ENCODE assay signal across 8 cellular contexts in genomic region chr11:64225608-64226506, GRCh38. TPM values are rescaled to one million over a fixed set of nuclear protein-coding genes. Genes with fewer than 3 reads are reported as not detected.
DNase-seq lines count a peak whose midpoint lies in the region; ATAC-seq and TF ChIP-seq lines count a peak whose summit lies in the region.

A gene with protein sequence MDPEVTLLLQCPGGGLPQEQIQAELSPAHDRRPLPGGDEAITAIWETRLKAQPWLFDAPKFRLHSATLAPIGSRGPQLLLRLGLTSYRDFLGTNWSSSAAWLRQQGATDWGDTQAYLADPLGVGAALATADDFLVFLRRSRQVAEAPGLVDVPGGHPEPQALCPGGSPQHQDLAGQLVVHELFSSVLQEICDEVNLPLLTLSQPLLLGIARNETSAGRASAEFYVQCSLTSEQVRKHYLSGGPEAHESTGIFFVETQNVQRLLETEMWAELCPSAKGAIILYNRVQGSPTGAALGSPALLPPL (plus strand): TSS chr11:64226274. CDS start chr11:64226653, 379 bp downstream.
A gene with protein sequence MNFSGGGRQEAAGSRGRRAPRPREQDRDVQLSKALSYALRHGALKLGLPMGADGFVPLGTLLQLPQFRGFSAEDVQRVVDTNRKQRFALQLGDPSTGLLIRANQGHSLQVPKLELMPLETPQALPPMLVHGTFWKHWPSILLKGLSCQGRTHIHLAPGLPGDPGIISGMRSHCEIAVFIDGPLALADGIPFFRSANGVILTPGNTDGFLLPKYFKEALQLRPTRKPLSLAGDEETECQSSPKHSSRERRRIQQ (minus strand): TSS chr11:64226186. CDS start chr11:64225860, 326 bp downstream.

- H2AFZ ChIP-seq in SU-DHL-6 (ENCODE audit: low read depth, low read length, severe bottlenecking) = peak within 1 kb of the TSS; percentile 55
- H2AFZ ChIP-seq in parathyroid adenoma = peak within 1 kb of the TSS; percentile 84

- no peaks in the 10 kb centered on the region for H4K20me1 ChIP-seq in SU-DHL-6 (ENCODE audit: low read depth, low read length)

- H3K36me3 Mint-ChIP-seq in activated naive CD8-positive, alpha-beta T cell treated with anti-CD3 and anti-CD28 coated beads for 36 hours = peaks cover 8% of the 10 kb centered on the region

- 0 to 2% methylated on average over 8 to 11 of the region's 54 CpGs for WGBS in thyroid gland, 2 donors

- ATAC-seq in GM21786 (IDR thresholded peaks at IDR 0.05; ENCODE audit: unreplicated experiment) = peak; percentile 41
- peak; percentile 87 for ATAC-seq in Right ventricle myocardium inferior

- no peaks in the 10 kb centered on the region for H3K9me2 ChIP-seq in SU-DHL-6 (replicated peaks; ENCODE audit: insufficient read depth, low read length)

- peak within 1 kb of the TSS; percentile 87 for H3K27ac Mint-ChIP-seq in activated naive CD8-positive, alpha-beta T cell treated with anti-CD3 and anti-CD28 coated beads for 36 hours

- H3K27me3 ChIP-seq in SU-DHL-6 (ENCODE audit: low read length) (no peaks in the 10 kb centered on the region), parathyroid adenoma (ENCODE audit: control insufficient read depth, insufficient read depth, low read length) (no peaks in the 10 kb centered on the region), thyroid gland (no peaks in the 10 kb centered on the region)

- no peaks in the 10 kb centered on the region for H3K9me3 Mint-ChIP-seq in activated naive CD8-positive, alpha-beta T cell treated with anti-CD3 and anti-CD28 coated beads for 36 hours

- peak within 1 kb of the TSS; percentile 89 for H3K4me3 Mint-ChIP-seq in activated naive CD8-positive, alpha-beta T cell treated with anti-CD3 and anti-CD28 coated beads for 36 hours

- DNase-seq in DMS 273 treated with DMSO at 0.1 percent for 48 hours (lab: John Stamatoyannopoulos, UW) (peak; percentile 17), NAMALWA (ENCODE audit: low spot score) (peak; percentile 93), Right ventricle myocardium inferior (ENCODE audit: missing footprints) (peak; percentile 94), thyroid gland (peak; percentile 91 to 94)
- peak; percentile 97 for DNase-seq in activated naive CD8-positive, alpha-beta T cell treated with anti-CD3 and anti-CD28 coated beads for 36 hours

- H3K36me3 ChIP-seq in SU-DHL-6 (ENCODE audit: low read length) (no peaks in the 10 kb centered on the region), parathyroid adenoma (ENCODE audit: control insufficient read depth, insufficient read depth, low read length) (no peaks in the 10 kb centered on the region), thyroid gland (peaks cover 0 to 4% of the 10 kb centered on the region in 2 donors)

- peaks cover 41% of the 10 kb centered on the region for H3F3A ChIP-seq in SU-DHL-6 (ENCODE audit: insufficient read depth)

- peak within 1 kb of the TSS; percentile 83 for H3K4me3 ChIP-seq in SU-DHL-6 (ENCODE audit: insufficient read depth, low read length, poor library complexity, severe bottlenecking)
- peak within 1 kb of the TSS; percentile 85 for H3K4me3 ChIP-seq in parathyroid adenoma (ENCODE audit: low read depth, low read length)
- H3K4me3 ChIP-seq in thyroid gland (replicated peaks in 1 of 3) = peak within 1 kb of the TSS; percentile 82 to 94 (median 89)

- H3K4me1 ChIP-seq in parathyroid adenoma = peaks cover 7% of the 10 kb centered on the region
- peaks cover 29 to 33% of the 10 kb centered on the region in 2 donors for H3K4me1 ChIP-seq in thyroid gland

- H3K27ac ChIP-seq in SU-DHL-6 (ENCODE audit: low read depth, low read length) (peak within 1 kb of the TSS; percentile 88), parathyroid adenoma (peak within 1 kb of the TSS; percentile 67), thyroid gland (peak within 1 kb of the TSS; percentile 68 to 92 (median 87))

- peaks cover 31% of the 10 kb centered on the region for H3K4me1 Mint-ChIP-seq in activated naive CD8-positive, alpha-beta T cell treated with anti-CD3 and anti-CD28 coated beads for 36 hours

- no peaks in the 10 kb centered on the region for H3K27me3 Mint-ChIP-seq in activated naive CD8-positive, alpha-beta T cell treated with anti-CD3 and anti-CD28 coated beads for 36 hours

- no peaks in the 10 kb centered on the region; the same call in 1 of the 2 replicates for H3K79me2 ChIP-seq in SU-DHL-6 (ENCODE audit: insufficient read depth, low read length)
- no peaks in the 10 kb centered on the region for H3K79me2 ChIP-seq in parathyroid adenoma

- H3K9me3 ChIP-seq in SU-DHL-6 (ENCODE audit: insufficient read depth, low read length) (no peaks in the 10 kb centered on the region), parathyroid adenoma (ENCODE audit: control insufficient read depth, low read length) (no peaks in the 10 kb centered on the region), thyroid gland (no peaks in the 10 kb centered on the region)

- TF ChIP-seq POLR2A in thyroid gland (IDR thresholded peaks at IDR 0.05) = peak; percentile 4 to 88

- peak; percentile 8 for TF ChIP-seq CTCF in SU-DHL-6 (IDR thresholded peaks at IDR 0.05; ENCODE audit: insufficient read depth, low read length, poor library complexity, severe bottlenecking)
- TF ChIP-seq CTCF in parathyroid adenoma (IDR thresholded peaks at IDR 0.05) = no peak
- peak in 2 of 6 experiments; percentile 1 to 11 for TF ChIP-seq CTCF in thyroid gland (IDR thresholded peaks at IDR 0.05)

- peak within 1 kb of the TSS; percentile 94 for H3K9ac ChIP-seq in SU-DHL-6 (ENCODE audit: low read length)
- peak within 1 kb of the TSS; percentile 53 for H3K9ac ChIP-seq in parathyroid adenoma

- H3K4me2 ChIP-seq in SU-DHL-6 (ENCODE audit: low read depth, low read length, poor library complexity, severe bottlenecking) (peak within 1 kb of the TSS; percentile 87), parathyroid adenoma (ENCODE audit: low read length) (peak within 1 kb of the TSS; percentile 94)

- intact Hi-C loops in Right ventricle myocardium inferior (cut with DNase I) = loop anchor here (1.0 kb wide), 1 partner anchor 41 kb away; no protein-coding TSS in a partner anchor
- intact Hi-C loops in thyroid gland (cut with DNase I) = no loop called here

RNA-seq across cellular contexts. Expression of the first gene that starts in this region (rescaled TPM):
- total RNA-seq in activated naive CD8-positive, alpha-beta T cell treated with anti-CD3 and anti-CD28 coated beads for 36 hours = 10 to 100 TPM; 58.4 to 69.6 TPM
- total RNA-seq in Right ventricle myocardium inferior (66.4 TPM), thyroid gland (100 to 1,000 TPM in 2 of 4 donors, 10 to 100 TPM in 2; 65.6 to 109 (median 94.4) TPM)

RNA-seq across cellular contexts. Expression of the second gene that starts in this region (rescaled TPM):
- 10 to 100 TPM; 24.1 to 24.4 TPM for total RNA-seq in activated naive CD8-positive, alpha-beta T cell treated with anti-CD3 and anti-CD28 coated beads for 36 hours
- total RNA-seq in Right ventricle myocardium inferior (71.9 TPM), thyroid gland (10 to 100 TPM; 50.5 to 90.8 (median 65.9) TPM)

Comparison
In these comparisons a context has a peak if more than half of its experiments do, and no peak if none do; other contexts are left out.
1. Peak in every context shown above with its lines: DNase-seq, ATAC-seq, H3K4me3 ChIP-seq and H3K27ac ChIP-seq.
2. DNase-seq: peak in every context shown above with its lines; median percentile 97 in activated naive CD8-positive, alpha-beta T cell treated with anti-CD3 and anti-CD28 coated beads for 36 hours; 94 in Right ventricle myocardium inferior; 93 in NAMALWA; 92 in thyroid gland; 17 in DMS 273 treated with DMSO at 0.1 percent for 48 hours.